In the genomic region with DNA sequence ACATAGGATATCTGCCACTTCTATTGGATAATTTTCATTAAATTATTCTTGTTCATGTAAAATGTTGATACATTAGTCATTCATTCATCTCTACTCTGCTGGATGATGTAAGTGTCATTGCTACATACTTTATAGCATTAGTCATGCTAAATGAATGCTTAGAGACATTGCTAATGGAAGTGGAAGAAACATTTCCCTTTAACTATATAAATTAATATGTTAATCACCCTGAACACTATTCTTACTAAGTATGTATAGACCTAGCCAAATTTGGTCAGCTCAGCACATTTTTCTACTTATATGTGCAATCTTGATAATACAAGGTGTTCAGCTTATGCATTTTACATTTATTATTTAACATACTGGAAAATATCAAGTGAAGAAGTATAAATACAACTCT, we compare ENCODE assay signal across 14 cellular contexts.
A peak's percentile ranks its signal among the peaks of the same experiment; 100 is the strongest.
DNase-seq lines count a peak whose midpoint lies in the region; ATAC-seq and TF ChIP-seq lines count a peak whose summit lies in the region.
"Had no signal": no experiment of that assay in that cellular context is flagged by ENCODE, and none has a peak within 500 bp of the region (broad histone marks: within the 10 kb centered on the region; RNA-seq: fewer than 3 reads in every experiment).

No MANE protein-coding gene starts in this region.

- peak; percentile 86 for DNase-seq in ELR (ENCODE audit: low read depth)
- DNase-seq in NCI-H226, result peak; percentile 81
- peak; percentile 81 for DNase-seq in epithelial cell of esophagus (ENCODE audit: low read depth)
- peak; percentile 21 for DNase-seq in myocyte (ENCODE audit: low read depth)
- no peak for DNase-seq in colonic mucosa
- DNase-seq in midbrain (lab: John Stamatoyannopoulos, UW), result no peak
- no peak for DNase-seq in effector CD4-positive, alpha-beta T cell
- DNase-seq: adrenal gland; endodermal cell; naive thymus-derived CD4-positive, alpha-beta T cell had no signal

- H3K27me3 ChIP-seq in colonic mucosa, result no peaks in the 10 kb centered on the region
- H3K27me3 ChIP-seq: adrenal gland had no signal

- H3K9me3 ChIP-seq in colonic mucosa, result no peaks in the 10 kb centered on the region
- H3K9me3 ChIP-seq: adrenal gland, thoracic aorta had no signal

- H3K36me3 ChIP-seq in colonic mucosa, result no peaks in the 10 kb centered on the region
- H3K36me3 ChIP-seq: adrenal gland, thoracic aorta had no signal

- intact Hi-C loops in colonic mucosa (cut with DNase I), result no loop called here

- H3K27ac ChIP-seq in colonic mucosa, result no peak overlapping the region
- H3K27ac ChIP-seq: adrenal gland, skin epidermis, thoracic aorta had no signal

- no peaks in the 10 kb centered on the region for H3K4me1 ChIP-seq in colonic mucosa
- H3K4me1 ChIP-seq: adrenal gland had no signal

- H3K9ac ChIP-seq in colonic mucosa (ENCODE audit: low read depth in 2 of 2, low read length in 2 of 2), result no peak overlapping the region

- ATAC-seq in HG03175 (IDR thresholded peaks at IDR 0.05; ENCODE audit: unreplicated experiment), result no peak
- ATAC-seq: naive thymus-derived CD4-positive, alpha-beta T cell; Panc1 had no signal

- no peak for TF ChIP-seq CTCF in epithelial cell of esophagus (IDR thresholded peaks at IDR 0.05; ENCODE audit: insufficient read depth, low read depth, low read length, missing control alignments)
- no peak for TF ChIP-seq CTCF in colonic mucosa (IDR thresholded peaks at IDR 0.05)

- H3K4me3 ChIP-seq in epithelial cell of esophagus (ENCODE audit: low read length) (no peak overlapping the region), colonic mucosa (no peak overlapping the region)
- H3K4me3 ChIP-seq: adrenal gland, skin epidermis, thoracic aorta had no signal

Comparison
In these comparisons a context has a peak if more than half of its experiments do, and no peak if none do; other contexts are left out.
1. DNase-seq: peak in ELR (single experiment), NCI-H226 (single experiment), epithelial cell of esophagus (single experiment) and myocyte (single experiment); none in colonic mucosa (single experiment), midbrain (single experiment) and effector CD4-positive, alpha-beta T cell (single experiment).